In the genomic region with DNA sequence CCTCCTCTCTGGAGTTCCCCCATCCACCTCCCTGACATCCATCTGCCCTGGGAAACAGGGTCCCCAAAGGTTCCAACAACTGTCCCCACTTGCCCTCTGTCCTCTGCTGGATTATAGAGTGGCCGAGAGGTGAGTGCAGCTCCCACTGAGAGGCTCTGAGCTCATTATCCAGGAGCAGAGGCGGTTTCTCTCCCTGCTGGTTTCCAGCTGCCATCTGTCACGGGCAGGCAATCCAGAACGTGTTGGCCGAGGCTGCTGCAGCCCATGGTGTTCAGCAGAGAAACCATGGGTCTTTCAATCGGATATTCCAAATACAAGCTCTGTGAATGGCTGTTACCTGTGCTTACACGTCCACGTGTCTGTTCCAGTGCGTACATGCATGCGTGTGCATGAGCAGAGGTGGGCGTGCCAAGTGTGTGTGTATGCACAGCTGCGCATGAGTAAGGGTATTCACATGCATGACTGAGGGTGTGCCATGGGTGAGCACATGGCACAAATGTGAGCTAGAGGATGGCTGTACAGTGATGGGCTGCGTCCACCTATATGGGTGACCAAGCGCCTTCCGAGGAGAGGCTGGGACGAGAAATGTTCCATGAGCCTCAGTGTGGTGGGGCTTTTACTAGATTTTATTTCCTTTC, we compare ENCODE assay signal across 31 cellular contexts.
DNase-seq lines count a peak whose midpoint lies in the region; ATAC-seq, FAIRE-seq and TF ChIP-seq lines count a peak whose summit lies in the region.
"Had no signal": no experiment of that assay in that cellular context is flagged by ENCODE, and none has a peak within 500 bp of the region (broad histone marks: within the 10 kb centered on the region; RNA-seq: fewer than 3 reads in every experiment).

No MANE protein-coding gene starts in this region.

- H3K4me1 Mint-ChIP-seq in glutamatergic neuron (ENCODE audit: low read depth, unreplicated experiment) = peaks cover 34% of the 10 kb centered on the region
- H3K4me1 Mint-ChIP-seq: activated CD4-positive, alpha-beta memory T cell treated with anti-CD3 and anti-CD28 coated beads, Interleukin-2, amount 10 ng/mL, durations not matched to agents 7 days and 5 days; CD4-positive, CD25-positive, alpha-beta regulatory T cell had no signal

- no peak for ATAC-seq in omental fat pad (ENCODE audit: low FRiP score)
- ATAC-seq: body of pancreas, Panc1 had no signal

- H3K9me3 Mint-ChIP-seq in glutamatergic neuron (ENCODE audit: unreplicated experiment) = peaks cover 9% of the 10 kb centered on the region
- H3K9me3 Mint-ChIP-seq: activated CD4-positive, alpha-beta memory T cell treated with anti-CD3 and anti-CD28 coated beads, Interleukin-2, amount 10 ng/mL, durations not matched to agents 7 days and 5 days; activated T-helper 1 cell treated with anti-CD3 and anti-CD28 coated beads, Interleukin-12 subunit alpha, Interleukin-12 subunit beta, Interleukin-2, Interleukin-4 antibody, amounts not matched to agents 30 ng/mL and 10 ng/mL and 1 ng/mL, durations not matched to agents 14 hours and 24 hours and 36 hours; CD4-positive, CD25-positive, alpha-beta regulatory T cell had no signal

- H3K4me1 ChIP-seq in left ventricle myocardium inferior (no peaks in the 10 kb centered on the region), suprapubic skin (no peaks in the 10 kb centered on the region)
- H3K4me1 ChIP-seq: esophagus muscularis mucosa, testis had no signal

- H3K36me3 ChIP-seq in left ventricle myocardium inferior = no peaks in the 10 kb centered on the region
- no peaks in the 10 kb centered on the region for H3K36me3 ChIP-seq in MG63
- no peaks in the 10 kb centered on the region for H3K36me3 ChIP-seq in suprapubic skin
- H3K36me3 ChIP-seq: esophagus muscularis mucosa had no signal

- H3K27ac Mint-ChIP-seq in glutamatergic neuron (ENCODE audit: unreplicated experiment) = peak overlapping the region; percentile 95
- H3K27ac Mint-ChIP-seq: activated CD4-positive, alpha-beta memory T cell treated with anti-CD3 and anti-CD28 coated beads, Interleukin-2, amount 10 ng/mL, durations not matched to agents 7 days and 5 days; activated T-helper 1 cell treated with anti-CD3 and anti-CD28 coated beads, Interleukin-12 subunit alpha, Interleukin-12 subunit beta, Interleukin-2, Interleukin-4 antibody, amounts not matched to agents 30 ng/mL and 10 ng/mL and 1 ng/mL, durations not matched to agents 14 hours and 24 hours and 36 hours; GM23338 had no signal

- peaks cover 8% of the 10 kb centered on the region for H3K27me3 Mint-ChIP-seq in glutamatergic neuron (ENCODE audit: unreplicated experiment)

- no peaks in the 10 kb centered on the region for H3K36me3 Mint-ChIP-seq in glutamatergic neuron (ENCODE audit: unreplicated experiment)
- H3K36me3 Mint-ChIP-seq: CD4-positive, CD25-positive, alpha-beta regulatory T cell had no signal

- DNase-seq in cardiac septum (ENCODE audit: low spot score) = peak; percentile 46
- no peak for DNase-seq in left ventricle myocardium inferior
- DNase-seq in NCI-H524 (lab: John Stamatoyannopoulos, UW) = peak; percentile 76 to 86
- DNase-seq in glutamatergic neuron = peak; percentile 72
- no peak for DNase-seq in urothelium cell line (ENCODE audit: low spot score)
- no peak for DNase-seq in MG63
- no peak for DNase-seq in suprapubic skin (ENCODE audit: low spot score in 2 of 2)
- no peak for DNase-seq in omental fat pad (ENCODE audit: low spot score)
- DNase-seq: activated CD4-positive, alpha-beta memory T cell treated with anti-CD3 and anti-CD28 coated beads, Interleukin-2, amount 10 ng/mL, durations not matched to agents 7 days and 5 days; activated CD4-positive, alpha-beta T cell treated with anti-CD3 and anti-CD28 coated beads for 1 hour; activated CD8-positive, alpha-beta memory T cell treated with anti-CD3 and anti-CD28 coated beads, Interleukin-2, amount 50 U/mL, for 48 hours; activated naive CD4-positive, alpha-beta T cell treated with anti-CD3 and anti-CD28 coated beads, Interleukin-2, amount 50 U/mL, for 16 hours; body of pancreas; CD4-positive, CD25-positive, alpha-beta regulatory T cell; foreskin fibroblast; head of caudate nucleus; islet precursor cell; NCI-H1436 treated with DMSO at 0.1 percent for 48 hours; NCI-H526; occipital lobe; SHP77; small intestine; stimulated activated naive CD4-positive, alpha-beta T cell; testis had no signal

- no peaks in the 10 kb centered on the region for H3K9me3 ChIP-seq in left ventricle myocardium inferior (replicated peaks)
- no peaks in the 10 kb centered on the region for H3K9me3 ChIP-seq in MG63
- no peaks in the 10 kb centered on the region for H3K9me3 ChIP-seq in suprapubic skin
- H3K9me3 ChIP-seq: body of pancreas, esophagus muscularis mucosa, testis had no signal

- no peak for TF ChIP-seq POLR2A in suprapubic skin (IDR thresholded peaks at IDR 0.05)

- H3K27ac ChIP-seq in left ventricle myocardium inferior (replicated peaks) (no peak overlapping the region), suprapubic skin (no peak overlapping the region)
- H3K27ac ChIP-seq: body of pancreas, esophagus muscularis mucosa, HL-60, KMS-11, testis had no signal

- WGBS in suprapubic skin = 76% methylated on average over 16 of the region's 16 CpGs

- FAIRE-seq in urothelium cell line (lab: Jason Lieb, UNC) = peak; percentile 35
- FAIRE-seq: A204.1, small intestine had no signal

- H3K27me3 ChIP-seq in left ventricle myocardium inferior (ENCODE audit: low read depth) (peaks cover 27% of the 10 kb centered on the region), MG63 (no peaks in the 10 kb centered on the region), suprapubic skin (peaks cover 7% of the 10 kb centered on the region)
- H3K27me3 ChIP-seq: body of pancreas, esophagus muscularis mucosa, testis had no signal

- no peak for TF ChIP-seq EP300 in suprapubic skin (IDR thresholded peaks at IDR 0.05)

- TF ChIP-seq CTCF in left ventricle myocardium inferior (IDR thresholded peaks at IDR 0.05; ENCODE audit: borderline replicate concordance) (no peak), glutamatergic neuron (IDR thresholded peaks at IDR 0.05; ENCODE audit: partially characterized antibody, unreplicated experiment) (no peak), suprapubic skin (IDR thresholded peaks at IDR 0.05) (no peak), omental fat pad (IDR thresholded peaks at IDR 0.05) (no peak)

- H3K4me3 ChIP-seq in left ventricle myocardium inferior = no peak overlapping the region
- no peak overlapping the region for H3K4me3 ChIP-seq in MG63
- H3K4me3 ChIP-seq in suprapubic skin = no peak overlapping the region
- H3K4me3 ChIP-seq: body of pancreas, esophagus muscularis mucosa, GM23338, testis had no signal

- H3K4me3 Mint-ChIP-seq in glutamatergic neuron (ENCODE audit: unreplicated experiment) = peak overlapping the region; percentile 26
- H3K4me3 Mint-ChIP-seq: activated CD4-positive, alpha-beta memory T cell treated with anti-CD3 and anti-CD28 coated beads, Interleukin-2, amount 10 ng/mL, durations not matched to agents 7 days and 5 days; activated T-helper 1 cell treated with anti-CD3 and anti-CD28 coated beads, Interleukin-12 subunit alpha, Interleukin-12 subunit beta, Interleukin-2, Interleukin-4 antibody, amounts not matched to agents 30 ng/mL and 10 ng/mL and 1 ng/mL, durations not matched to agents 14 hours and 24 hours and 36 hours; CD4-positive, CD25-positive, alpha-beta regulatory T cell; GM23338 had no signal

- intact Hi-C loops in cardiac septum (cut with DNase I) (no loop called here), left ventricle myocardium inferior (cut with micrococcal nuclease) (no loop called here)

Comparison
In these comparisons a context has a peak if more than half of its experiments do, and no peak if none do; other contexts are left out.
1. DNase-seq: peak in cardiac septum (single experiment), NCI-H524 (2 of 2) and glutamatergic neuron (single experiment); none in left ventricle myocardium inferior (single experiment), urothelium cell line (single experiment), MG63 (single experiment), suprapubic skin (0 of 2) and omental fat pad (single experiment).